In genomic region chr12:123601602-123602489, GRCh38 we compare ENCODE assay signal across 8 cellular contexts. TPM values are rescaled to one million over a fixed set of nuclear protein-coding genes. Genes with fewer than 3 reads are reported as not detected.
DNase-seq lines count a peak whose midpoint lies in the region; ATAC-seq and TF ChIP-seq lines count a peak whose summit lies in the region.

DDX55 (plus strand) TSS chr12:123602099; CDS start chr12:123602149, 50 bp downstream.

- no peaks in the 10 kb centered on the region for H3K9me3 Mint-ChIP-seq in activated T-cell treated with anti-CD3 and anti-CD28 coated beads, Interleukin-2, amount 50 U/mL, for 72 hours
- H3K9me3 Mint-ChIP-seq in naive thymus-derived CD8-positive, alpha-beta T cell: no peaks in the 10 kb centered on the region

- DNase-seq in DMS153 (lab: John Stamatoyannopoulos, UW): peak; percentile 74
- DNase-seq in HuH-7 (ENCODE audit: low spot score): peak; percentile 66
- DNase-seq in Panc1 (ENCODE audit: low read depth, low spot score): no peak
- peak; percentile 89 to 90 for DNase-seq in activated T-cell treated with anti-CD3 and anti-CD28 coated beads, Interleukin-2, amount 50 U/mL, for 72 hours
- peak; percentile 82 for DNase-seq in fibroblast of gingiva (ENCODE audit: low read depth)
- peak; percentile 81 to 90 (median 84) for DNase-seq in naive thymus-derived CD8-positive, alpha-beta T cell
- peak; percentile 72 to 87 (median 82) for DNase-seq in stimulated activated naive CD4-positive, alpha-beta T cell (lab: John Stamatoyannopoulos, UW)

- peaks cover 7 to 22% of the 10 kb centered on the region in 2 donors for H3K36me3 Mint-ChIP-seq in activated T-cell treated with anti-CD3 and anti-CD28 coated beads, Interleukin-2, amount 50 U/mL, for 72 hours (ENCODE audit: insufficient read depth in 2 of 2)
- peaks cover 0 to 32% (median 0%) of the 10 kb centered on the region in 3 donors for H3K36me3 Mint-ChIP-seq in naive thymus-derived CD8-positive, alpha-beta T cell

- peaks cover 7% of the 10 kb centered on the region; the same call in 1 of the 2 replicates for H3K4me1 ChIP-seq in Panc1 (ENCODE audit: control insufficient read depth, insufficient read depth, low read length)

- POLR2A ChIA-PET in Panc1 (lab: Charles Lee): no interaction called here
- POLR2A ChIA-PET in naive thymus-derived CD8-positive, alpha-beta T cell (lab: Charles Lee): interaction anchor here (0.5 to 1.7 kb wide), 18 partner anchors 8 to 1075 kb away, joined by 3 to 10 read pairs (median 4); partner anchors contain the start of genes ATP6V0A2, EIF2B1, GTF2H3 and KNTC1

- H3K27ac ChIP-seq in Panc1 (ENCODE audit: low read length): peak within 1 kb of the TSS; percentile 95

- H3K27ac Mint-ChIP-seq in activated T-cell treated with anti-CD3 and anti-CD28 coated beads, Interleukin-2, amount 50 U/mL, for 72 hours: peak within 1 kb of the TSS; percentile 98
- H3K27ac Mint-ChIP-seq in naive thymus-derived CD8-positive, alpha-beta T cell: peak within 1 kb of the TSS; percentile 91 to 97 (median 94)

- ATAC-seq in GM21447 (IDR thresholded peaks at IDR 0.05; ENCODE audit: unreplicated experiment): peak; percentile 77
- peak; percentile 96 for ATAC-seq in Panc1
- peak; percentile 96 to 97 for ATAC-seq in activated T-cell treated with anti-CD3 and anti-CD28 coated beads, Interleukin-2, amount 50 U/mL, for 72 hours (replicated peaks in 1 of 2)
- ATAC-seq in naive thymus-derived CD8-positive, alpha-beta T cell: peak; percentile 93 to 97

- peaks cover 32% of the 10 kb centered on the region for H3K4me1 Mint-ChIP-seq in activated T-cell treated with anti-CD3 and anti-CD28 coated beads, Interleukin-2, amount 50 U/mL, for 72 hours (ENCODE audit: low read depth)
- H3K4me1 Mint-ChIP-seq in naive thymus-derived CD8-positive, alpha-beta T cell: peaks cover 17 to 54% (median 40%) of the 10 kb centered on the region in 4 donors

- in situ Hi-C loops in Panc1 (cut with HindIII; ENCODE audit: low pct_unique_long_range_greater_than_20kb, low sequenced_read_pairs): no loop called here

- no peaks in the 10 kb centered on the region for H3K9me3 ChIP-seq in Panc1 (ENCODE audit: control insufficient read depth, insufficient read depth, low read depth, low read length)

- H3K27me3 Mint-ChIP-seq in activated T-cell treated with anti-CD3 and anti-CD28 coated beads, Interleukin-2, amount 50 U/mL, for 72 hours (ENCODE audit: low read depth): no peaks in the 10 kb centered on the region
- no peaks in the 10 kb centered on the region for H3K27me3 Mint-ChIP-seq in naive thymus-derived CD8-positive, alpha-beta T cell

- TF ChIP-seq CTCF in Panc1 (IDR thresholded peaks at IDR 0.05): no peak; the same call in 1 of the 2 replicates

- TSS peak; percentile 87 for BruUV-seq in Panc1 (replicated peaks; lab: Mats Ljungman, UMichigan)

- peak within 1 kb of the TSS; percentile 92 to 94 for H3K4me3 Mint-ChIP-seq in activated T-cell treated with anti-CD3 and anti-CD28 coated beads, Interleukin-2, amount 50 U/mL, for 72 hours
- H3K4me3 Mint-ChIP-seq in naive thymus-derived CD8-positive, alpha-beta T cell: peak within 1 kb of the TSS; percentile 88 to 99 (median 95)

- H3K27me3 ChIP-seq in Panc1 (ENCODE audit: control insufficient read depth, insufficient read depth, low read length): no peaks in the 10 kb centered on the region

- H3K4me3 ChIP-seq in Panc1 (ENCODE audit: low read depth in 2 of 2, low read length in 2 of 2): peak within 1 kb of the TSS; percentile 95 to 97

- CTCF ChIA-PET in Panc1 (lab: Charles Lee): no interaction called here

- intact Hi-C loops in Panc1 (cut with micrococcal nuclease; ENCODE audit: unreplicated experiment): no loop called here

- peaks cover 21% of the 10 kb centered on the region for H3K36me3 ChIP-seq in Panc1 (ENCODE audit: control insufficient read depth, insufficient read depth, low read length)

RNA-seq across cellular contexts. Expression of gene DDX55, which starts in this region (rescaled TPM):
- total RNA-seq in Panc1 (2021; ENCODE audit: unreplicated experiment): 46.3 TPM
- polyA plus RNA-seq in Panc1 (2012; ENCODE audit: insufficient read length): 39.4 TPM
- 10 to 100 TPM; 25.6 to 36.2 TPM for total RNA-seq in activated T-cell treated with anti-CD3 and anti-CD28 coated beads, Interleukin-2, amount 50 U/mL, for 72 hours
- total RNA-seq in naive thymus-derived CD8-positive, alpha-beta T cell: 10 to 100 TPM; 53.3 to 54.8 TPM
- 10 to 100 TPM; 15.2 to 24.1 (median 19.1) TPM for polyA plus RNA-seq in naive thymus-derived CD8-positive, alpha-beta T cell
